ENCODE assay signal across 8 cellular contexts in the genomic region with DNA sequence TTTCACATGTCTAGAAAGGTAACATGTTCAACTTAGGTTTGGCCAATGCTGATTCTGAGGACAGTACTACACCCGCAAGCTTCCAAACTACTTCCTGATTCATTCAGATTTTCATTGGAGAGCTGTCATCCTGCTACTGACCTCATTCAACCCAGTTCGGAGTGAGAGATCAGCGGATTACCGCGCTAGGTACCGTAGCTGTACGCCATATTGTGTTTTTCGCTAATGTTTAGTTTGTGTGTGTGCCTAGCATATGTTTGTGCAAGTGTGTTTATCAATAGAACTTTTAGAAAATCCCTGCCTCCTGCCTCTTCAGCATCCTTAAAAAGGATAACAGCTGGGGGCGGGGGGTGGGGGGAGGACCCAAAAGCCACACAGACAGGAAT.
DNase-seq lines count a peak whose midpoint lies in the region; ATAC-seq and TF ChIP-seq lines count a peak whose summit lies in the region.

No MANE protein-coding gene starts in this region.

- H3K27me3 ChIP-seq in BLaER1 treated with 17β-estradiol and CSF1 and Interleukin-3, amounts not matched to agents 10 nM and 100 nM = no peaks in the 10 kb centered on the region
- no peaks in the 10 kb centered on the region for H3K27me3 ChIP-seq in mucosa of rectum (ENCODE audit: control insufficient read depth in 2 of 2, insufficient read depth in 2 of 2, low read length in 2 of 2)
- H3K27me3 ChIP-seq in subcutaneous abdominal adipose tissue (ENCODE audit: control insufficient read depth in 5 of 5, insufficient read depth in 4 of 5, low read length in 5 of 5) = no peaks in the 10 kb centered on the region

- H3K4me3 ChIP-seq in BLaER1 treated with 17β-estradiol and CSF1 and Interleukin-3, amounts not matched to agents 10 nM and 100 nM = peak overlapping the region; percentile 77 to 94 (median 86)
- H3K4me3 ChIP-seq in HFF-Myc (replicated peaks; ENCODE audit: low read depth, low read length) (peak overlapping the region; percentile 75), epithelial cell of esophagus (ENCODE audit: low read length) (peak overlapping the region; percentile 74), mucosa of rectum (ENCODE audit: low read length in 2 of 2) (peak overlapping the region; percentile 88), subcutaneous abdominal adipose tissue (ENCODE audit: low read depth in 1 of 5, low read length in 5 of 5) (peak overlapping the region; percentile 80 to 90 (median 85))

- H3K36me3 ChIP-seq in BLaER1 treated with 17β-estradiol and CSF1 and Interleukin-3, amounts not matched to agents 10 nM and 100 nM = no peaks in the 10 kb centered on the region
- H3K36me3 ChIP-seq in mucosa of rectum (ENCODE audit: control insufficient read depth in 2 of 2, insufficient read depth in 2 of 2, low read length in 2 of 2) (no peaks in the 10 kb centered on the region), subcutaneous abdominal adipose tissue (ENCODE audit: control insufficient read depth in 5 of 5, insufficient read depth in 5 of 5, low read length in 5 of 5) (no peaks in the 10 kb centered on the region)

- ATAC-seq in GM21360 (IDR thresholded peaks at IDR 0.05; ENCODE audit: unreplicated experiment) = no peak

- peak overlapping the region; percentile 89 to 98 (median 92) for H3K9ac ChIP-seq in BLaER1 treated with 17β-estradiol and CSF1 and Interleukin-3, amounts not matched to agents 10 nM and 100 nM
- H3K9ac ChIP-seq in mucosa of rectum (ENCODE audit: low read depth in 1 of 2, low read length in 2 of 2) (peak overlapping the region; percentile 91 to 92), subcutaneous abdominal adipose tissue (ENCODE audit: low read length in 5 of 5) (peak overlapping the region; percentile 85 to 90 (median 87))

- TF ChIP-seq CTCF in HFF-Myc (IDR thresholded peaks at IDR 0.05; ENCODE audit: low read depth, low read length, missing control alignments) (no peak), epithelial cell of esophagus (IDR thresholded peaks at IDR 0.05; ENCODE audit: insufficient read depth, low read depth, low read length, missing control alignments) (no peak)

- H3K9me3 ChIP-seq in BLaER1 treated with 17β-estradiol and CSF1 and Interleukin-3, amounts not matched to agents 10 nM and 100 nM (replicated peaks in 1 of 11) = no peaks in the 10 kb centered on the region
- no peaks in the 10 kb centered on the region for H3K9me3 ChIP-seq in mucosa of rectum (ENCODE audit: control insufficient read depth in 2 of 2, low read length in 2 of 2)
- no peaks in the 10 kb centered on the region for H3K9me3 ChIP-seq in subcutaneous abdominal adipose tissue (ENCODE audit: control insufficient read depth in 5 of 5, low read length in 5 of 5)

- H3K27ac ChIP-seq in BLaER1 treated with 17β-estradiol and CSF1 and Interleukin-3, amounts not matched to agents 10 nM and 100 nM = peak overlapping the region; percentile 81 to 96 (median 89)
- H3K27ac ChIP-seq in mucosa of rectum (ENCODE audit: low read depth in 2 of 2, low read length in 2 of 2) (peak overlapping the region; percentile 96), subcutaneous abdominal adipose tissue (ENCODE audit: low read depth, low read length) (peak overlapping the region; percentile 92)

- peaks cover 7 to 28% (median 20%) of the 10 kb centered on the region in 10 experiments; a peak in 18 of 20 replicates for H3K4me1 ChIP-seq in BLaER1 treated with 17β-estradiol and CSF1 and Interleukin-3, amounts not matched to agents 10 nM and 100 nM
- peaks cover 0 to 3% of the 10 kb centered on the region in 2 donors for H3K4me1 ChIP-seq in mucosa of rectum (ENCODE audit: control insufficient read depth in 2 of 2, insufficient read depth in 2 of 2, low read length in 2 of 2)
- peaks cover 5 to 21% (median 15%) of the 10 kb centered on the region in 5 donors for H3K4me1 ChIP-seq in subcutaneous abdominal adipose tissue (ENCODE audit: control insufficient read depth in 5 of 5, insufficient read depth in 5 of 5, low read length in 5 of 5)

- peak overlapping the region; percentile 74 to 92 (median 87) for H3K4me2 ChIP-seq in BLaER1 treated with 17β-estradiol and CSF1 and Interleukin-3, amounts not matched to agents 10 nM and 100 nM

- DNase-seq in HFF-Myc (ENCODE audit: extremely low read depth, low read depth) = no peak
- DNase-seq in NCI-H748 (lab: John Stamatoyannopoulos, UW; ENCODE audit: unreplicated experiment) = peak; percentile 61
- DNase-seq in activated CD8-positive, alpha-beta memory T cell treated with anti-CD3 and anti-CD28 coated beads, Interleukin-2, amount 50 U/mL, for 4 hours = peak; percentile 23
- peak; percentile 84 for DNase-seq in epithelial cell of esophagus (ENCODE audit: low read depth)

- peaks cover 0 to 4% (median 0%) of the 10 kb centered on the region in 11 experiments; a peak in 2 of 22 replicates for H4K20me1 ChIP-seq in BLaER1 treated with 17β-estradiol and CSF1 and Interleukin-3, amounts not matched to agents 10 nM and 100 nM
